In genomic region chr4:78984593-78984992, GRCh38 we compare ENCODE assay signal across 25 cellular contexts.
"Had no signal": no experiment of that assay in that cellular context is flagged by ENCODE, and none has a peak within 500 bp of the region (broad histone marks: within the 10 kb centered on the region; RNA-seq: fewer than 3 reads in every experiment).

No MANE protein-coding gene starts in this region.

- H3K27ac ChIP-seq: esophagus muscularis mucosa, foreskin keratinocyte, gastroesophageal sphincter, heart left ventricle, hepatocyte, left lung, neutrophil, parathyroid adenoma, right lobe of liver, stomach, thyroid gland, vagina had no signal

- DNase-seq: dermis blood vessel endothelial cell; effector memory CD4-positive, alpha-beta T cell; foreskin keratinocyte; heart left ventricle; kidney; left lung; mesenchymal stem cell; mucosa of descending colon; naive B cell; right lobe of liver; stimulated activated CD4-positive, alpha-beta T cell treated with anti-CD3 and anti-CD28 coated beads, Interleukin-12 subunit alpha, Interleukin-12 subunit beta, amount 100 ng/mL, for 4 hours; stimulated activated CD4-positive, alpha-beta T cell treated with anti-CD3 and anti-CD28 coated beads, Interleukin-1b, Interleukin-23, amount 100 ng/mL, for 48 hours; stimulated activated CD4-positive, alpha-beta T cell treated with anti-CD3 and anti-CD28 coated beads, Interleukin-4, amount 100 ng/mL, for 1 hour; stimulated activated CD8-positive, alpha-beta memory T cell treated with anti-CD3 and anti-CD28 coated beads, Interleukin-4, amount 100 ng/mL, for 48 hours; stimulated activated naive CD4-positive, alpha-beta T cell; stomach; thyroid gland; trophoblast cell had no signal

- H3K4me3 ChIP-seq: esophagus muscularis mucosa, gastroesophageal sphincter, heart left ventricle, hepatocyte, left lung, mucosa of descending colon, right lobe of liver, smooth muscle cell, stomach, thyroid gland, vagina had no signal

- H3K36me3 ChIP-seq: gastroesophageal sphincter, heart left ventricle, left lung, neutrophil, right lobe of liver, stomach, thyroid gland, vagina had no signal

- H3K27me3 ChIP-seq: esophagus muscularis mucosa, gastroesophageal sphincter, heart left ventricle, hepatocyte, left lung, neutrophil, right lobe of liver, stomach, thyroid gland, vagina had no signal

- H3K4me1 ChIP-seq: esophagus muscularis mucosa, foreskin keratinocyte, gastroesophageal sphincter, heart left ventricle, left lung, parathyroid adenoma, right lobe of liver, stomach, thyroid gland, vagina had no signal

- H3K9me3 ChIP-seq: esophagus muscularis mucosa, mucosa of descending colon, neutrophil, right lobe of liver, stomach, thyroid gland, vagina had no signal
